25 cellular contexts compared by ENCODE assay signal in genomic region chr1:170318736-170319135, GRCh38.
"Had no signal": no experiment of that assay in that cellular context is flagged by ENCODE, and none has a peak within 500 bp of the region (broad histone marks: within the 10 kb centered on the region; RNA-seq: fewer than 3 reads in every experiment).

No MANE protein-coding gene starts in this region.

- H3K27me3 ChIP-seq: breast epithelium, gastrocnemius medialis, left lung, neural progenitor cell, ovary, thyroid gland, upper lobe of right lung had no signal

- H3K4me3 Mint-ChIP-seq: activated naive CD8-positive, alpha-beta T cell; activated T-cell treated with anti-CD3 and anti-CD28 coated beads, Interleukin-2, amount 50 U/mL, for 24 hours; activated T-helper 17 cell treated with anti-CD3 and anti-CD28 coated beads, Interleukin-2, amount 50 U/mL, for 72 hours; naive thymus-derived CD8-positive, alpha-beta T cell; neural progenitor cell; T-helper 1 cell treated with Interleukin-12 subunit alpha and Interleukin-12 subunit beta and Interleukin-4 antibody, amounts not matched to agents 30 μg/mL and 1 μg/mL, for 36 hours; WTC11 had no signal

- H3K4me2 ChIP-seq: neural progenitor cell had no signal

- H3K4me1 ChIP-seq: breast epithelium, gastrocnemius medialis, left lung, neural progenitor cell, prostate gland, thyroid gland, upper lobe of right lung had no signal

- H3K4me3 ChIP-seq: breast epithelium, gastrocnemius medialis, left lung, lung, neural progenitor cell, ovary, prostate gland, thyroid gland, upper lobe of right lung had no signal

- H3K27ac ChIP-seq: breast epithelium, epithelial cell of prostate, gastrocnemius medialis, left lung, neural progenitor cell, ovary, prostate gland, thyroid gland, upper lobe of right lung had no signal

- ATAC-seq: activated T-helper 17 cell treated with anti-CD3 and anti-CD28 coated beads, Interleukin-2, amount 50 U/mL, for 72 hours; gastrocnemius medialis; left lung; naive thymus-derived CD8-positive, alpha-beta T cell; stimulated activated naive CD8-positive, alpha-beta T cell treated with anti-CD3 and anti-CD28 coated beads, Interleukin-15, Interleukin-2, amounts not matched to agents 100 U/mL and 50 U/mL, for 24 hours; upper lobe of right lung; WTC11 had no signal

- DNase-seq: activated CD4-positive, alpha-beta T cell treated with anti-CD3 and anti-CD28 coated beads, Interleukin-2, amount 50 U/mL, for 4 hours; activated CD8-positive, alpha-beta memory T cell treated with anti-CD3 and anti-CD28 coated beads for 24 hours; activated CD8-positive, alpha-beta memory T cell treated with anti-CD3 and anti-CD28 coated beads, Interleukin-2, amount 50 U/mL, for 4 hours; activated naive CD4-positive, alpha-beta T cell; activated T-cell treated with anti-CD3 and anti-CD28 coated beads, Interleukin-2, amount 50 U/mL, for 24 hours; gastrocnemius medialis; hippocampal formation; kidney glomerular epithelial cell; left lung; naive thymus-derived CD8-positive, alpha-beta T cell; ovary; stimulated activated CD4-positive, alpha-beta T cell treated with anti-CD3 and anti-CD28 coated beads, Interleukin-4, amount 100 ng/mL, for 24 hours; stimulated activated naive CD8-positive, alpha-beta T cell treated with anti-CD3 and anti-CD28 coated beads, Interleukin-15, Interleukin-2, amounts not matched to agents 100 U/mL and 50 U/mL, for 24 hours; T1000; thyroid gland; upper lobe of right lung had no signal

- H3K9me3 ChIP-seq: gastrocnemius medialis, left lung, ovary, prostate gland, thyroid gland, upper lobe of right lung had no signal

- H3K4me1 Mint-ChIP-seq: activated T-helper 17 cell treated with anti-CD3 and anti-CD28 coated beads, Interleukin-2, amount 50 U/mL, for 72 hours; naive thymus-derived CD8-positive, alpha-beta T cell had no signal

- H3K36me3 ChIP-seq: breast epithelium, gastrocnemius medialis, left lung, neural progenitor cell, ovary, prostate gland, thyroid gland, upper lobe of right lung had no signal

- H3K27ac Mint-ChIP-seq: activated naive CD8-positive, alpha-beta T cell; activated T-cell treated with anti-CD3 and anti-CD28 coated beads, Interleukin-2, amount 50 U/mL, for 24 hours; activated T-helper 17 cell treated with anti-CD3 and anti-CD28 coated beads, Interleukin-2, amount 50 U/mL, for 72 hours; naive thymus-derived CD8-positive, alpha-beta T cell; neural progenitor cell; T-helper 1 cell treated with Interleukin-12 subunit alpha and Interleukin-12 subunit beta and Interleukin-4 antibody, amounts not matched to agents 30 μg/mL and 1 μg/mL, for 36 hours; WTC11 had no signal

- H2AFZ ChIP-seq: neural progenitor cell had no signal

- H3K9ac ChIP-seq: neural progenitor cell had no signal

- H3K9me3 Mint-ChIP-seq: activated T-cell treated with anti-CD3 and anti-CD28 coated beads, Interleukin-2, amount 50 U/mL, for 24 hours; activated T-helper 17 cell treated with anti-CD3 and anti-CD28 coated beads, Interleukin-2, amount 50 U/mL, for 72 hours; T-helper 1 cell treated with Interleukin-12 subunit alpha and Interleukin-12 subunit beta and Interleukin-4 antibody, amounts not matched to agents 30 μg/mL and 1 μg/mL, for 36 hours; WTC11 had no signal

- H3K36me3 Mint-ChIP-seq: activated naive CD8-positive, alpha-beta T cell; naive thymus-derived CD8-positive, alpha-beta T cell; neural progenitor cell; WTC11 had no signal
